12 cellular contexts compared by ENCODE assay signal in the genomic region with DNA sequence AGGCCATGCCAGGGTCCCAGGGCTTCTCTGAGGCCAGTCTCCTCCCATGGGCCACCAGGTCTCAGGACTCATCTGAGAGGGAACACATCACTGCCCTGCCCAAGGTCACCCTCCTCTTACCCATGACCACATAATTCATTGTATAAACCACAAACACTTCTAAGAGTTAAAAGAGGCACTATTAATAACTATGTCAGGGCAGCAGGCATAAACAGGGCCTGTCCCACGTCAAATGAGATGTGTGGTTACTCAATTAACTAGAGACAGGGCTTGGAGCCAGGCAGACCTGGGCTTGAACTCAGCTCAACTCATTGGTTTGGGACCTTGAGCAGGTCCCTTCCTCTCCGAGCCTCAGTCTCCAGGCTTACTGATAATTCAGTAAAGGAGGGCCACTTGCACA. TPM values are rescaled to one million over a fixed set of nuclear protein-coding genes. Genes with fewer than 3 reads are reported as not detected.
DNase-seq lines count a peak whose midpoint lies in the region; ATAC-seq and TF ChIP-seq lines count a peak whose summit lies in the region.
"Had no signal": no experiment of that assay in that cellular context is flagged by ENCODE, and none has a peak within 500 bp of the region (broad histone marks: within the 10 kb centered on the region; RNA-seq: fewer than 3 reads in every experiment).

No MANE protein-coding gene starts in this region.

- H3K79me2 ChIP-seq in GM23248 (ENCODE audit: insufficient read depth): peaks cover 97% of the 10 kb centered on the region

- H3K27me3 ChIP-seq in GM23248 (replicated peaks; ENCODE audit: insufficient read depth): no peaks in the 10 kb centered on the region
- no peaks in the 10 kb centered on the region for H3K27me3 ChIP-seq in gastroesophageal sphincter

- peak overlapping the region; percentile 28; the same call in 1 of the 2 replicates for H3K9ac ChIP-seq in GM23248

- H3F3A ChIP-seq in GM23248 (ENCODE audit: insufficient read depth): no peaks in the 10 kb centered on the region

- H3K36me3 Mint-ChIP-seq in T-cell: peaks cover 8% of the 10 kb centered on the region

- peak overlapping the region; percentile 91 for H3K4me2 ChIP-seq in GM23248 (ENCODE audit: unreplicated experiment)

- peak overlapping the region in 1 of 2 donors; percentile 29 for H3K27ac Mint-ChIP-seq in T-cell

- WGBS in GM23248 (ENCODE audit: low coverage in 1 of 2, low lambda C conversion rate in 2 of 2, missing lambda C conversion rate in 2 of 2), 2 experiments: 44 to 62% methylated on average over 2 of the region's 2 CpGs
- WGBS in gastroesophageal sphincter (ENCODE audit: low coverage in 1 of 2), 2 donors: 0 to 15% methylated on average over 1 to 2 of the region's 2 CpGs

- H3K4me1 ChIP-seq in GM23248 (ENCODE audit: insufficient read depth) (peaks cover 14% of the 10 kb centered on the region), gastroesophageal sphincter (peaks cover 0 to 93% (median 37%) of the 10 kb centered on the region in 3 donors)

- peak overlapping the region in 2 of 3 donors; percentile 89 to 92 for H3K4me3 Mint-ChIP-seq in T-cell

- in situ Hi-C loops in GM23248 (cut with MboI) (loop anchor here (25.0 kb wide), 1 partner anchor 443 kb away; no protein-coding TSS in a partner anchor), GM13977 (cut with MboI; ENCODE audit: low pct_unique_long_range_greater_than_20kb, low sequenced_read_pairs, unreplicated experiment) (loop anchor here (25.0 kb wide), 1 partner anchor 468 kb away; no protein-coding TSS in a partner anchor)

- CTCF ChIA-PET in T-cell (lab: Charles Lee): no interaction called here

- H3K9me2 ChIP-seq in GM23248 (ENCODE audit: insufficient read depth): no peaks in the 10 kb centered on the region

- no peaks in the 10 kb centered on the region for H3K36me3 ChIP-seq in GM23248 (ENCODE audit: low read depth)
- peaks cover 0 to 15% of the 10 kb centered on the region in 2 donors for H3K36me3 ChIP-seq in gastroesophageal sphincter

- no peaks in the 10 kb centered on the region for H3K27me3 Mint-ChIP-seq in T-cell

- POLR2A ChIA-PET in T-cell (lab: Charles Lee): no interaction called here

- H3K27ac ChIP-seq in GM23248: no peak overlapping the region
- H3K27ac ChIP-seq in gastroesophageal sphincter: peak overlapping the region in 3 of 4 donors; percentile 41 to 89 (median 82)

- H2AFZ ChIP-seq in GM23248: no peak overlapping the region

- H3K9me3 ChIP-seq in GM23248 (ENCODE audit: low read depth): no peaks in the 10 kb centered on the region
- no peaks in the 10 kb centered on the region for H3K9me3 ChIP-seq in gastroesophageal sphincter

- H3K4me3 ChIP-seq in GM23248: no peak overlapping the region
- H3K4me3 ChIP-seq in gastroesophageal sphincter: peak overlapping the region in 1 of 2 donors; percentile 70

- no peak for TF ChIP-seq EP300 in gastroesophageal sphincter (IDR thresholded peaks at IDR 0.05)

- no peak for TF ChIP-seq CTCF in gastroesophageal sphincter (IDR thresholded peaks at IDR 0.05)
- no peak for TF ChIP-seq CTCF in GM13977 (IDR thresholded peaks at IDR 0.05; ENCODE audit: extremely low read depth, insufficient read depth, missing control alignments)

- H3K9me3 Mint-ChIP-seq in T-cell: no peaks in the 10 kb centered on the region

- TF ChIP-seq POLR2A in gastroesophageal sphincter (IDR thresholded peaks at IDR 0.05): no peak

- H3K4me1 Mint-ChIP-seq in T-cell: peaks cover 76 to 87% (median 81%) of the 10 kb centered on the region in 3 donors

- DNase-seq in GM23248 (peak; percentile 30), T-cell (no peak), renal cortical epithelial cell (ENCODE audit: low read depth) (peak; percentile 69), GM13977 (ENCODE audit: low spot score) (no peak), activated gamma-delta T cell (lab: John Stamatoyannopoulos, UW) (no peak)
- DNase-seq in activated CD8-positive, alpha-beta memory T cell treated with anti-CD3 and anti-CD28 coated beads for 24 hours: no peak
- DNase-seq: GOT3; left colon; stimulated activated CD4-positive, alpha-beta T cell treated with anti-CD3 and anti-CD28 coated beads, Interleukin-2, amount 100 ng/mL, for 24 hours had no signal

- 0 out of 2 replicates have a peak, but pooled peaks cover 3% of the 10 kb centered on the region for H4K20me1 ChIP-seq in GM23248 (ENCODE audit: insufficient read depth)

- ATAC-seq in T-cell (replicated peaks in 1 of 4) (no peak), gastroesophageal sphincter (no peak), GM21447 (IDR thresholded peaks at IDR 0.05; ENCODE audit: unreplicated experiment) (no peak)
- ATAC-seq: left colon had no signal

RNA-seq across cellular contexts. Expression of a gene that starts 33.1 kb away (rescaled TPM):
- total RNA-seq in GM23248 (2014; rRNA removed; shearing (Covaris generic)): 73.9 and 92.7 TPM in 2 replicates
- 39.0 and 41.5 TPM in 2 replicates for polyA plus RNA-seq in GM23248 (2016; fragmentation: Nextera tagmentation; extraction: Ambion mirVana)
- total RNA-seq in T-cell: 100 to 1,000 TPM; 117 to 162 (median 148) TPM
- 100 to 1,000 TPM in 2 of 4 donors, 10 to 100 TPM in 2; 72.4 to 125 (median 95.1) TPM for total RNA-seq in gastroesophageal sphincter
- total RNA-seq in renal cortical epithelial cell: 72.9 and 140 TPM in 2 replicates

RNA-seq across cellular contexts. Expression of a gene that starts 44.9 kb away (rescaled TPM):
- total RNA-seq in GM23248 (2014; rRNA removed; shearing (Covaris generic)): 0.25 and 2.3 TPM in 2 replicates
- polyA plus RNA-seq in GM23248 (2016; fragmentation: Nextera tagmentation; extraction: Ambion mirVana): 0.29 and 1.0 TPM in 2 replicates
- 1 to 10 TPM; 1.1 to 6.1 (median 1.7) TPM for total RNA-seq in T-cell
- 10 to 100 TPM; 31.6 to 54.2 (median 35.4) TPM for total RNA-seq in gastroesophageal sphincter
- 0.50 and 1.9 TPM in 2 replicates for total RNA-seq in renal cortical epithelial cell
- total RNA-seq: chondrocyte had no signal

Comparison
In these comparisons a context has a peak if more than half of its experiments do, and no peak if none do; other contexts are left out.
1. DNase-seq: peak in GM23248 (single experiment) and renal cortical epithelial cell (single experiment); none in T-cell (0 of 34), GM13977 (single experiment), activated gamma-delta T cell (single experiment) and activated CD8-positive, alpha-beta memory T cell treated with anti-CD3 and anti-CD28 coated beads for 24 hours (single experiment).